In genomic region chr1:185159966-185160365, GRCh38 we compare ENCODE assay signal across 16 cellular contexts. TPM values are rescaled to one million over a fixed set of nuclear protein-coding genes. Genes with fewer than 3 reads are reported as not detected.
DNase-seq lines count a peak whose midpoint lies in the region; ATAC-seq and TF ChIP-seq lines count a peak whose summit lies in the region.
"Had no signal": no experiment of that assay in that cellular context is flagged by ENCODE, and none has a peak within 500 bp of the region (broad histone marks: within the 10 kb centered on the region; RNA-seq: fewer than 3 reads in every experiment).

No MANE protein-coding gene starts in this region.

- H3F3A ChIP-seq in GM23248 (ENCODE audit: insufficient read depth): peaks cover 8% of the 10 kb centered on the region

- H3K27me3 Mint-ChIP-seq in CD8-positive, alpha-beta T cell (ENCODE audit: low read depth): no peaks in the 10 kb centered on the region
- H3K27me3 Mint-ChIP-seq: dendritic cell treated with granulocyte-macrophage colony-stimulating factor and Interleukin-4, amounts not matched to agents 40 ng/mL and 50 ng/mL, for 4 days had no signal

- H3K4me3 Mint-ChIP-seq in CD8-positive, alpha-beta T cell: no peak overlapping the region
- H3K4me3 Mint-ChIP-seq: dendritic cell treated with granulocyte-macrophage colony-stimulating factor and Interleukin-4, amounts not matched to agents 40 ng/mL and 50 ng/mL, for 4 days had no signal

- no peaks in the 10 kb centered on the region for H3K36me3 ChIP-seq in GM23248 (ENCODE audit: low read depth)
- H3K36me3 ChIP-seq in CD8-positive, alpha-beta T cell (ENCODE audit: insufficient read depth, low read length): no peaks in the 10 kb centered on the region

- no peaks in the 10 kb centered on the region for H3K27me3 ChIP-seq in GM23248 (replicated peaks; ENCODE audit: insufficient read depth)
- H3K27me3 ChIP-seq in CD8-positive, alpha-beta T cell (ENCODE audit: insufficient read depth, low read length): no peaks in the 10 kb centered on the region

- H3K4me3 ChIP-seq in GM23248: no peak overlapping the region
- H3K4me3 ChIP-seq in fibroblast of mammary gland (ENCODE audit: control insufficient read depth, low read depth, low read length): no peak overlapping the region
- H3K4me3 ChIP-seq in CD8-positive, alpha-beta T cell (ENCODE audit: low read depth, low read length): no peak overlapping the region

- H3K9ac ChIP-seq in GM23248: no peak overlapping the region

- H3K27ac ChIP-seq in GM23248: no peak overlapping the region
- no peak overlapping the region for H3K27ac ChIP-seq in CD8-positive, alpha-beta T cell (ENCODE audit: low read depth, low read length)

- peaks cover 22% of the 10 kb centered on the region for H3K79me2 ChIP-seq in GM23248 (ENCODE audit: insufficient read depth)

- peaks cover 26% of the 10 kb centered on the region for H3K4me1 Mint-ChIP-seq in CD8-positive, alpha-beta T cell (ENCODE audit: low read depth)

- CTCF ChIA-PET in CD8-positive, alpha-beta T cell (lab: Charles Lee): interaction anchor here (3.5 kb wide), 1 partner anchor 10 kb away, joined by 17 read pairs; no protein-coding TSS in a partner anchor

- TF ChIP-seq CTCF in fibroblast of mammary gland (conservative IDR thresholded peaks at IDR 0.05; ENCODE audit: control insufficient read depth, insufficient read depth, low read depth, low read length): no peak
- TF ChIP-seq CTCF in CD8-positive, alpha-beta T cell (IDR thresholded peaks at IDR 0.05): no peak

- peaks cover 7% of the 10 kb centered on the region for H3K4me1 ChIP-seq in GM23248 (ENCODE audit: insufficient read depth)
- peaks cover 14% of the 10 kb centered on the region for H3K4me1 ChIP-seq in CD8-positive, alpha-beta T cell (ENCODE audit: insufficient read depth, low read length)

- no peak overlapping the region for H3K27ac Mint-ChIP-seq in CD8-positive, alpha-beta T cell
- H3K27ac Mint-ChIP-seq: dendritic cell treated with granulocyte-macrophage colony-stimulating factor and Interleukin-4, amounts not matched to agents 40 ng/mL and 50 ng/mL, for 4 days had no signal

- 97 to 99% methylated on average over 3 of the region's 3 CpGs for WGBS in GM23248 (ENCODE audit: low coverage in 1 of 2, low lambda C conversion rate in 2 of 2, missing lambda C conversion rate in 2 of 2), 2 experiments

- DNase-seq in EH (ENCODE audit: low read depth): peak; percentile 4
- peak; percentile 39 for DNase-seq in GM23248
- peak; percentile 34 for DNase-seq in RPMI7951 (ENCODE audit: low read depth)
- DNase-seq in fibroblast of mammary gland (ENCODE audit: low read depth): peak; percentile 34
- no peak for DNase-seq in CD8-positive, alpha-beta T cell
- DNase-seq: activated CD4-positive, CD25-positive, alpha-beta regulatory T cell treated with anti-CD3 and anti-CD28 coated beads, Interleukin-2, amount 50 U/mL, for 72 hours; activated naive CD4-positive, alpha-beta T cell; erythroblast; GDM1; KG1; NCI-H226; Right ventricle myocardium superior; T-helper 2 cell had no signal

- in situ Hi-C loops in GM23248 (cut with MboI): loop anchor here (10.0 to 25.0 kb wide), 2 partner anchors 165 to 348 kb away; no protein-coding TSS in a partner anchor

- H2AFZ ChIP-seq in GM23248: no peak overlapping the region

- no peaks in the 10 kb centered on the region for H3K9me2 ChIP-seq in GM23248 (ENCODE audit: insufficient read depth)

- ATAC-seq in CD8-positive, alpha-beta T cell: no peak
- ATAC-seq in activated CD4-positive, CD25-positive, alpha-beta regulatory T cell treated with anti-CD3 and anti-CD28 coated beads, Interleukin-2, amount 50 U/mL, for 24 hours: no peak
- no peak for ATAC-seq in HG03565 (IDR thresholded peaks at IDR 0.05; ENCODE audit: unreplicated experiment)

- no peaks in the 10 kb centered on the region for H3K9me3 ChIP-seq in GM23248 (ENCODE audit: low read depth)
- no peaks in the 10 kb centered on the region for H3K9me3 ChIP-seq in CD8-positive, alpha-beta T cell (ENCODE audit: low read length)

- no peak overlapping the region for H3K4me2 ChIP-seq in GM23248 (ENCODE audit: unreplicated experiment)

- intact Hi-C loops in CD8-positive, alpha-beta T cell (cut with DNase I, micrococcal nuclease): loop anchor here (5.0 to 10.0 kb wide), 6 partner anchors 185 to 1685 kb away; partner anchors contain the start of genes ARPC5 (in 2 of the 2), C1orf21 (in 1 of the 2), NIBAN1 (in 1 of the 2) and SMG7 (in 1 of the 2)

- H3K36me3 Mint-ChIP-seq in CD8-positive, alpha-beta T cell: peaks cover 50% of the 10 kb centered on the region

- no peaks in the 10 kb centered on the region for H3K9me3 Mint-ChIP-seq in CD8-positive, alpha-beta T cell
- H3K9me3 Mint-ChIP-seq: dendritic cell treated with granulocyte-macrophage colony-stimulating factor and Interleukin-4, amounts not matched to agents 40 ng/mL and 50 ng/mL, for 4 days had no signal

- no peaks in the 10 kb centered on the region for H4K20me1 ChIP-seq in GM23248 (ENCODE audit: insufficient read depth)

- POLR2A ChIA-PET in CD8-positive, alpha-beta T cell (lab: Charles Lee): no interaction called here

RNA-seq across cellular contexts. Expression of gene SWT1, which starts 3.0 kb away (rescaled TPM):
- 1.0 and 2.8 TPM in 2 replicates for total RNA-seq in GM23248 (2014; rRNA removed; shearing (Covaris generic))
- polyA plus RNA-seq in GM23248 (2016; fragmentation: Nextera tagmentation; extraction: Ambion mirVana): 1.6 and 2.8 TPM in 2 replicates
- 3.4 and 4.7 TPM in 2 replicates for total RNA-seq in RPMI7951 (2014; rRNA removed; shearing (Covaris generic))
- total RNA-seq in CD8-positive, alpha-beta T cell: 1 to 10 TPM; 3.0 to 3.9 TPM

RNA-seq across cellular contexts. Expression of gene TRMT1L, which starts 3.2 kb away (rescaled TPM):
- 5.1 and 13.2 TPM in 2 replicates for total RNA-seq in GM23248 (2014; rRNA removed; shearing (Covaris generic))
- polyA plus RNA-seq in GM23248 (2016; fragmentation: Nextera tagmentation; extraction: Ambion mirVana): 9.2 and 9.8 TPM in 2 replicates
- total RNA-seq in RPMI7951 (2014; rRNA removed; shearing (Covaris generic)): 19.2 and 20.4 TPM in 2 replicates
- 1 to 10 TPM; 3.0 to 5.1 TPM for total RNA-seq in CD8-positive, alpha-beta T cell

Comparison
In these comparisons a context has a peak if more than half of its experiments do, and no peak if none do; other contexts are left out.
1. DNase-seq: peak in EH (single experiment), GM23248 (single experiment), RPMI7951 (single experiment) and fibroblast of mammary gland (single experiment); none in CD8-positive, alpha-beta T cell (0 of 7).